11 cellular contexts compared by ENCODE assay signal in genomic region chr3:98986073-98986472, GRCh38.
A peak's percentile ranks its signal among the peaks of the same experiment; 100 is the strongest.
DNase-seq lines count a peak whose midpoint lies in the region; ATAC-seq, FAIRE-seq and TF ChIP-seq lines count a peak whose summit lies in the region.
"Had no signal": no experiment of that assay in that cellular context is flagged by ENCODE, and none has a peak within 500 bp of the region (broad histone marks: within the 10 kb centered on the region; RNA-seq: fewer than 3 reads in every experiment).

No MANE protein-coding gene starts in this region.

- H3K27me3 ChIP-seq in BJ (ENCODE audit: control insufficient read depth, insufficient read depth, low read length) (no peaks in the 10 kb centered on the region), endothelial cell of umbilical vein (ENCODE audit: control insufficient read depth in 2 of 2, insufficient read depth in 2 of 2, low read length in 2 of 2) (no peaks in the 10 kb centered on the region)

- H3K9me1 ChIP-seq in endothelial cell of umbilical vein (replicated peaks; ENCODE audit: control insufficient read depth, extremely low read depth, insufficient read depth, low read length), result no peaks in the 10 kb centered on the region

- FAIRE-seq in endothelial cell of umbilical vein (lab: Jason Lieb, UNC), result peak; percentile 78
- FAIRE-seq: D721Med had no signal

- H3K9ac ChIP-seq in endothelial cell of umbilical vein (replicated peaks; ENCODE audit: extremely low read depth, insufficient read depth, low read length), result peak overlapping the region; percentile 78

- H3K4me3 ChIP-seq in BJ (ENCODE audit: low read depth, low read length), result no peak overlapping the region
- H3K4me3 ChIP-seq in endothelial cell of umbilical vein (replicated peaks in 1 of 3; ENCODE audit: insufficient read depth in 1 of 3, low read depth in 1 of 3, low read length in 3 of 3), result no peak overlapping the region

- intact Hi-C loops in endothelial cell of umbilical vein (cut with micrococcal nuclease), result loop anchor here (1.0 kb wide), 2 partner anchors 15 to 85 kb away; partner anchors contain the start of gene DCBLD2

- H3K79me2 ChIP-seq in endothelial cell of umbilical vein (ENCODE audit: control insufficient read depth, insufficient read depth, low read length), result no peaks in the 10 kb centered on the region

- DNase-seq in BJ (ENCODE audit: low read depth), result peak; percentile 82
- peak; percentile 22 for DNase-seq in OCI-M1 (lab: John Stamatoyannopoulos, UW)
- peak; percentile 92 for DNase-seq in endothelial cell of umbilical vein (ENCODE audit: low read depth, low spot score)
- DNase-seq in medulla oblongata (ENCODE audit: extremely low spot score), result peak; percentile 7
- DNase-seq in activated T-cell treated with anti-CD3 and anti-CD28 coated beads, Interleukin-2, amount 50 U/mL, for 24 hours, result no peak
- DNase-seq in stimulated activated CD8-positive, alpha-beta memory T cell treated with anti-CD3 and anti-CD28 coated beads, Interleukin-4, amount 100 ng/mL, for 48 hours, result no peak

- H3K4me3 Mint-ChIP-seq in activated T-cell treated with anti-CD3 and anti-CD28 coated beads, Interleukin-2, amount 50 U/mL, for 24 hours, result no peak overlapping the region
- H3K4me3 Mint-ChIP-seq: IgD-negative memory B cell had no signal

- H3K27ac ChIP-seq in endothelial cell of umbilical vein (ENCODE audit: insufficient read depth, low read depth, low read length), result peak overlapping the region; percentile 82

- H3K9me3 ChIP-seq in endothelial cell of umbilical vein (replicated peaks; ENCODE audit: control insufficient read depth, insufficient read depth, low read length), result no peaks in the 10 kb centered on the region

- dilution Hi-C loops in endothelial cell of umbilical vein (cut with MboI; ENCODE audit: extremely low pct_ligation_motif_present, low sequenced_read_pairs), result no loop called here

- no peak for TF ChIP-seq CTCF in BJ (IDR thresholded peaks at IDR 0.05; ENCODE audit: insufficient read depth, low read depth, low read length)
- no peak for TF ChIP-seq CTCF in endothelial cell of umbilical vein (IDR thresholded peaks at IDR 0.05; ENCODE audit: extremely low read depth in 1 of 2, insufficient read depth in 1 of 2, low read depth in 1 of 2, low read length in 2 of 2)

- ATAC-seq in HG02840 (IDR thresholded peaks at IDR 0.05; ENCODE audit: low FRiP score, unreplicated experiment) (no peak), HG02763 (IDR thresholded peaks at IDR 0.05; ENCODE audit: unreplicated experiment) (no peak)

- peak overlapping the region; percentile 83 for H3K4me2 ChIP-seq in endothelial cell of umbilical vein (ENCODE audit: insufficient read depth, low read length)

- H3K4me1 Mint-ChIP-seq in activated T-cell treated with anti-CD3 and anti-CD28 coated beads, Interleukin-2, amount 50 U/mL, for 24 hours (ENCODE audit: low read depth), result no peaks in the 10 kb centered on the region
- H3K4me1 Mint-ChIP-seq: IgD-negative memory B cell had no signal

- H3K9me3 Mint-ChIP-seq in activated T-cell treated with anti-CD3 and anti-CD28 coated beads, Interleukin-2, amount 50 U/mL, for 24 hours, result no peaks in the 10 kb centered on the region
- H3K9me3 Mint-ChIP-seq: activated T-helper 2 cell treated with anti-CD3 and anti-CD28 coated beads, Interferon-gamma antibody, Interleukin-2, Interleukin-4, amounts not matched to agents 10 μg/mL and 5 μg/mL and 100 μg/mL, durations not matched to agents 14 hours and 24 hours and 36 hours had no signal

- peaks cover 3% of the 10 kb centered on the region for H3K27me3 Mint-ChIP-seq in activated T-cell treated with anti-CD3 and anti-CD28 coated beads, Interleukin-2, amount 50 U/mL, for 24 hours
- H3K27me3 Mint-ChIP-seq: IgD-negative memory B cell had no signal

- H3K4me1 ChIP-seq in endothelial cell of umbilical vein (ENCODE audit: control insufficient read depth, extremely low read depth, insufficient read depth, low read length), result peaks cover 25% of the 10 kb centered on the region

- H3K36me3 Mint-ChIP-seq in activated T-cell treated with anti-CD3 and anti-CD28 coated beads, Interleukin-2, amount 50 U/mL, for 24 hours (ENCODE audit: low read depth), result no peaks in the 10 kb centered on the region
- H3K36me3 Mint-ChIP-seq: IgD-negative memory B cell had no signal

- H3K36me3 ChIP-seq in BJ (ENCODE audit: control insufficient read depth, insufficient read depth, low read length) (no peaks in the 10 kb centered on the region), endothelial cell of umbilical vein (ENCODE audit: control insufficient read depth in 2 of 2, extremely low read depth in 1 of 2, insufficient read depth in 2 of 2, low read length in 2 of 2) (no peaks in the 10 kb centered on the region)

- TF ChIP-seq POLR2A in endothelial cell of umbilical vein (IDR thresholded peaks at IDR 0.05; ENCODE audit: low read depth, low read length), result no peak

- H4K20me1 ChIP-seq in endothelial cell of umbilical vein (replicated peaks; ENCODE audit: control insufficient read depth, extremely low read depth, insufficient read depth, low read length), result no peaks in the 10 kb centered on the region

- H2AFZ ChIP-seq in endothelial cell of umbilical vein (ENCODE audit: low read depth, low read length), result no peak overlapping the region

- H3K27ac Mint-ChIP-seq in activated T-cell treated with anti-CD3 and anti-CD28 coated beads, Interleukin-2, amount 50 U/mL, for 24 hours, result no peak overlapping the region
- H3K27ac Mint-ChIP-seq: activated T-helper 2 cell treated with anti-CD3 and anti-CD28 coated beads, Interferon-gamma antibody, Interleukin-2, Interleukin-4, amounts not matched to agents 10 μg/mL and 5 μg/mL and 100 μg/mL, durations not matched to agents 14 hours and 24 hours and 36 hours; IgD-negative memory B cell had no signal

- POLR2A ChIA-PET in BJ (lab: Charles Lee) (interaction anchor here (0.6 kb wide), 1 partner anchor 433 kb away, joined by 4 read pairs; no protein-coding TSS in a partner anchor), endothelial cell of umbilical vein (lab: Charles Lee) (interaction anchor here (1.0 to 2.9 kb wide), 2 partner anchors 84 to 92 kb away, joined by 3 to 8 read pairs; partner anchors contain the start of gene DCBLD2)

- no TSS peak for BruUV-seq in endothelial cell of umbilical vein (replicated peaks; lab: Mats Ljungman, UMichigan)

- CTCF ChIA-PET in BJ (lab: Yijun Ruan, JAX), result interaction anchor here (1.3 to 2.9 kb wide), 2 partner anchors 19 to 168 kb away, joined by 3 to 11 read pairs; no protein-coding TSS in a partner anchor
- CTCF ChIA-PET in endothelial cell of umbilical vein (lab: Charles Lee), result interaction anchor here (1.1 to 2.9 kb wide), 6 partner anchors 9 to 172 kb away, joined by 3 to 19 read pairs (median 11); partner anchors contain the start of gene DCBLD2

TF ChIP-seq in endothelial cell of umbilical vein, 7 proteins besides CTCF, POLR2A, EP300 and RAD21:
- TF ChIP-seq POLR2AphosphoS5 (IDR thresholded peaks at IDR 0.05; ENCODE audit: insufficient read depth, low read depth, low read length) (peak; percentile 39), MYC (IDR thresholded peaks at IDR 0.05; ENCODE audit: low read depth, low read length) (no peak), JUN (IDR thresholded peaks at IDR 0.05; ENCODE audit: borderline replicate concordance, insufficient read depth, insufficient read length, low read depth) (peak; percentile 97), EZH2 (IDR thresholded peaks at IDR 0.05; ENCODE audit: borderline replicate concordance, low read depth, low read length, severe bottlenecking) (no peak), FOS (IDR thresholded peaks at IDR 0.05; ENCODE audit: borderline replicate concordance, insufficient read depth, low read length) (peak; percentile 47), GATA2 (IDR thresholded peaks at IDR 0.05; ENCODE audit: insufficient read depth, insufficient read length, low read depth, low read length) (peak; percentile 54)
- TF ChIP-seq, protein P1, sequence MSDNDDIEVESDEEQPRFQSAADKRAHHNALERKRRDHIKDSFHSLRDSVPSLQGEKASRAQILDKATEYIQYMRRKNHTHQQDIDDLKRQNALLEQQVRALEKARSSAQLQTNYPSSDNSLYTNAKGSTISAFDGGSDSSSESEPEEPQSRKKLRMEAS (IDR thresholded peaks at IDR 0.05; ENCODE audit: insufficient read depth, insufficient read length), result peak; percentile 56
TF ChIP-seq in endothelial cell of umbilical vein: peak in this region for 5.

Comparison
In these comparisons a context has a peak if more than half of its experiments do, and no peak if none do; other contexts are left out.
1. DNase-seq: peak in BJ (single experiment), OCI-M1 (single experiment), endothelial cell of umbilical vein (single experiment) and medulla oblongata (single experiment); none in activated T-cell treated with anti-CD3 and anti-CD28 coated beads, Interleukin-2, amount 50 U/mL, for 24 hours (single experiment) and stimulated activated CD8-positive, alpha-beta memory T cell treated with anti-CD3 and anti-CD28 coated beads, Interleukin-4, amount 100 ng/mL, for 48 hours (single experiment).